6 cellular contexts compared by ENCODE assay signal in the genomic region with DNA sequence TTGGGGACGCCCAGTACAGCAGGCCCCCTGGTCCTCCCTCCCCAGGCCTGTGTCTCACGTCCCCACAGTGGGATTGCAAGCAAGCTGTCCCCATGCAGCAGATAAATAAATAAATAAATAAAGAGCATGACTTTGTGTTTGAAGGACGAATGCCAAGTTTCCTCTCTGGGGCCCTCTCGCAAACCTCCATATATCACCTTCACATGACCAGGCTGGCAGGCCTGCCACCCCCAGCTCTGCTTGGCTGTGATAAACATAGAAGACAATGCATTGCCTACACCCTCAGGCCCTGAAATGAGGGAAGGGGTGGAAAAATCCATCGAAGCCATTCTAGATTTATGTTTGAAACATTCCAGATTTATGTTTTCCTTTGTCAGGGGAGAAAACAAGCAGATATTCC.
"Had no signal": no experiment of that assay in that cellular context is flagged by ENCODE, and none has a peak within 500 bp of the region (broad histone marks: within the 10 kb centered on the region; RNA-seq: fewer than 3 reads in every experiment).

No MANE protein-coding gene starts in this region.

- ATAC-seq: HCT116, HepG2 had no signal

- DNase-seq: GM23248, GOT3, H7, HFFc6 had no signal
